17 cellular contexts compared by ENCODE assay signal in genomic region chr2:17800219-17800618, GRCh38. TPM values are rescaled to one million over a fixed set of nuclear protein-coding genes. Genes with fewer than 3 reads are reported as not detected.
DNase-seq lines count a peak whose midpoint lies in the region; ATAC-seq and TF ChIP-seq lines count a peak whose summit lies in the region.
"Had no signal": no experiment of that assay in that cellular context is flagged by ENCODE, and none has a peak within 500 bp of the region (broad histone marks: within the 10 kb centered on the region; RNA-seq: fewer than 3 reads in every experiment).

No MANE protein-coding gene starts in this region.

- no peaks in the 10 kb centered on the region for H3K9me3 ChIP-seq in colonic mucosa
- H3K9me3 ChIP-seq: gastroesophageal sphincter, left lung, psoas muscle, thyroid gland had no signal

- TF ChIP-seq CTCF in foreskin keratinocyte (conservative IDR thresholded peaks at IDR 0.05) (no peak), colonic mucosa (IDR thresholded peaks at IDR 0.05) (no peak)

- no peak overlapping the region for H3K4me3 ChIP-seq in colonic mucosa
- H3K4me3 ChIP-seq: gastroesophageal sphincter, left lung, psoas muscle, thyroid gland had no signal

- H3K9ac ChIP-seq in colonic mucosa (ENCODE audit: low read depth in 2 of 2, low read length in 2 of 2): no peak overlapping the region

- peak; percentile 21 for DNase-seq in NCI-H1105 treated with DMSO at 0.1 percent for 48 hours (lab: John Stamatoyannopoulos, UW)
- DNase-seq in NCI-H1105 (lab: John Stamatoyannopoulos, UW): no peak
- peak; percentile 41 for DNase-seq in NCI-H2227 treated with DMSO at 0.1 percent for 48 hours (lab: John Stamatoyannopoulos, UW)
- peak in 1 of 2 donors; percentile 29 for DNase-seq in foreskin keratinocyte
- DNase-seq in putamen (ENCODE audit: low spot score): peak; percentile 8
- DNase-seq in ecto neural progenitor cell (ENCODE audit: low spot score): no peak
- DNase-seq in colonic mucosa: no peak
- no peak for DNase-seq in HPDE6-E6E7 (ENCODE audit: extremely low spot score)
- DNase-seq: activated CD8-positive, alpha-beta memory T cell treated with anti-CD3 and anti-CD28 coated beads, Interleukin-2, amount 50 U/mL, for 48 hours; activated naive CD8-positive, alpha-beta T cell treated with anti-CD3 and anti-CD28 coated beads, Interleukin-2, amount 50 U/mL, for 24 hours; left lung; psoas muscle; thyroid gland had no signal

- no peaks in the 10 kb centered on the region for H3K4me1 ChIP-seq in foreskin keratinocyte
- no peaks in the 10 kb centered on the region for H3K4me1 ChIP-seq in colonic mucosa
- H3K4me1 ChIP-seq: gastroesophageal sphincter, left lung, thyroid gland had no signal

- H3K27me3 ChIP-seq in foreskin keratinocyte: no peaks in the 10 kb centered on the region
- H3K27me3 ChIP-seq in colonic mucosa: no peaks in the 10 kb centered on the region
- H3K27me3 ChIP-seq: gastroesophageal sphincter, left lung, thyroid gland had no signal

- H3K36me3 ChIP-seq in colonic mucosa: no peaks in the 10 kb centered on the region
- H3K36me3 ChIP-seq: gastroesophageal sphincter, left lung, thyroid gland had no signal

- no peak overlapping the region for H3K27ac ChIP-seq in foreskin keratinocyte
- H3K27ac ChIP-seq in colonic mucosa: no peak overlapping the region
- H3K27ac ChIP-seq: gastroesophageal sphincter, left lung, psoas muscle, thyroid gland had no signal

- peak; percentile 61 for ATAC-seq in foreskin keratinocyte
- ATAC-seq: activated naive CD8-positive, alpha-beta T cell treated with anti-CD3 and anti-CD28 coated beads, Interleukin-2, amount 50 U/mL, for 24 hours; gastroesophageal sphincter; left lung; Panc1 had no signal

- intact Hi-C loops in colonic mucosa (cut with DNase I): no loop called here

RNA-seq across cellular contexts. Expression of gene MSGN1, which starts 16.0 kb away (rescaled TPM):
- total RNA-seq in foreskin keratinocyte (not detected in 2 replicates), colonic mucosa (not detected)
- polyA plus RNA-seq in foreskin keratinocyte: not detected in 2 replicates
- total RNA-seq: A172, dermis microvascular lymphatic vessel endothelial cell, gastroesophageal sphincter, left lung, psoas muscle, thyroid gland had no signal
- polyA plus RNA-seq: psoas muscle had no signal

RNA-seq across cellular contexts. Expression of gene GEN1, which starts 46.3 kb away (rescaled TPM):
- 20.1 and 20.7 TPM in 2 replicates for total RNA-seq in foreskin keratinocyte
- 3.1 and 4.5 TPM in 2 replicates for polyA plus RNA-seq in foreskin keratinocyte
- total RNA-seq in colonic mucosa: 10 to 100 TPM; 13.1 to 30.0 TPM

RNA-seq across cellular contexts. Expression of gene SMC6, which starts 46.6 kb away (rescaled TPM):
- 35.6 and 37.0 TPM in 2 replicates for total RNA-seq in foreskin keratinocyte
- polyA plus RNA-seq in foreskin keratinocyte: 8.2 and 10.9 TPM in 2 replicates
- 10 to 100 TPM; 23.3 to 25.2 TPM for total RNA-seq in colonic mucosa

Comparison
In these comparisons a context has a peak if more than half of its experiments do, and no peak if none do; other contexts are left out.
1. DNase-seq: peak in NCI-H1105 treated with DMSO at 0.1 percent for 48 hours (single experiment), NCI-H2227 treated with DMSO at 0.1 percent for 48 hours (single experiment) and putamen (single experiment); none in NCI-H1105 (single experiment), ecto neural progenitor cell (single experiment), colonic mucosa (single experiment) and HPDE6-E6E7 (single experiment).